Comparison of ENCODE assay signal across 26 cellular contexts in the genomic region with DNA sequence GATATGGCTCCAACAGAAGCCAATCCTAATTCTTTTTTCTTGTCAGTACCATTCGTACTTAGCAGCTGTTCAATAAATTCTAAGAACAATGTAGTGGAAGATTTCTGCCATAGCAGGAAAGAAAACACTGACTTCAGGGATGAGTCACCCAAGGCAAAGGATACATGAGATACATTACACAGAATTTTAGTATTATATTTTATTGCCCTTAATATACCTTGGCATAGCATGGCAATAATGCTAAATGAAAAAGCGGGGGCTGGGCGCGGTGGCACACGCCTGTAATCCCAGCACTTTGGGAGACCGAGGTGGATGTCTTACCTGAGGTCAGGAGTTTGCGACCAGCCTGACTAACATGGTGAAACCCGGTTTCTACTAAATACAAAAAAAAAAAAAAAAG.
"Had no signal": no experiment of that assay in that cellular context is flagged by ENCODE, and none has a peak within 500 bp of the region (broad histone marks: within the 10 kb centered on the region; RNA-seq: fewer than 3 reads in every experiment).

No MANE protein-coding gene starts in this region.

- H3K27ac ChIP-seq: ascending aorta, gastroesophageal sphincter, hepatocyte, parathyroid adenoma, right atrium auricular region, suprapubic skin, tibial artery had no signal

- H3K4me3 ChIP-seq: ascending aorta, gastroesophageal sphincter, hepatocyte, right atrium auricular region, suprapubic skin, tibial artery had no signal

- H3K36me3 ChIP-seq: ascending aorta, gastroesophageal sphincter, right atrium auricular region, suprapubic skin, tibial artery had no signal

- DNase-seq: activated CD4-positive, alpha-beta memory T cell treated with anti-CD3 and anti-CD28 coated beads for 36 hours; activated CD4-positive, alpha-beta T cell treated with anti-CD3 and anti-CD28 coated beads, Interleukin-2, amount 10 ng/mL, durations not matched to agents 24 days and 14 days; activated CD4-positive, CD25-positive, alpha-beta regulatory T cell treated with anti-CD3 and anti-CD28 coated beads, Interleukin-2, amount 50 U/mL, for 72 hours; activated CD8-positive, alpha-beta memory T cell treated with anti-CD3 and anti-CD28 coated beads, Interleukin-2, amount 50 U/mL, for 48 hours; activated gamma-delta T cell; activated naive CD4-positive, alpha-beta T cell treated with anti-CD3 and anti-CD28 coated beads, Interleukin-2, amount 10 ng/mL, durations not matched to agents 7 days and 5 days; activated naive CD8-positive, alpha-beta T cell treated with anti-CD3 and anti-CD28 coated beads, Interleukin-2, amount 10 ng/mL, durations not matched to agents 7 days and 5 days; activated T-cell treated with anti-CD3 and anti-CD28 coated beads, Interleukin-2, amount 50 U/mL, for 24 hours; central memory CD4-positive, alpha-beta T cell; effector CD8-positive, alpha-beta T cell; erythroblast; midbrain; naive thymus-derived CD8-positive, alpha-beta T cell; occipital lobe; stimulated activated CD4-positive, alpha-beta T cell treated with anti-CD3 and anti-CD28 coated beads, Interleukin-15, amount 100 ng/mL, for 24 hours; stimulated activated CD4-positive, alpha-beta T cell treated with anti-CD3 and anti-CD28 coated beads, Interleukin-2, amount 100 ng/mL, for 24 hours; stimulated activated naive CD4-positive, alpha-beta T cell; SW 1271; T1000; tibial artery had no signal

- H3K9ac ChIP-seq: parathyroid adenoma had no signal

- H3K9me3 ChIP-seq: ascending aorta, gastroesophageal sphincter, right atrium auricular region, suprapubic skin, tibial artery had no signal

- ATAC-seq: gastroesophageal sphincter; naive thymus-derived CD8-positive, alpha-beta T cell had no signal

- H3K27me3 ChIP-seq: ascending aorta, gastroesophageal sphincter, hepatocyte, right atrium auricular region, suprapubic skin, tibial artery had no signal

- H3K4me1 ChIP-seq: ascending aorta, gastroesophageal sphincter, parathyroid adenoma, right atrium auricular region, suprapubic skin, tibial artery had no signal
